In the genomic region with DNA sequence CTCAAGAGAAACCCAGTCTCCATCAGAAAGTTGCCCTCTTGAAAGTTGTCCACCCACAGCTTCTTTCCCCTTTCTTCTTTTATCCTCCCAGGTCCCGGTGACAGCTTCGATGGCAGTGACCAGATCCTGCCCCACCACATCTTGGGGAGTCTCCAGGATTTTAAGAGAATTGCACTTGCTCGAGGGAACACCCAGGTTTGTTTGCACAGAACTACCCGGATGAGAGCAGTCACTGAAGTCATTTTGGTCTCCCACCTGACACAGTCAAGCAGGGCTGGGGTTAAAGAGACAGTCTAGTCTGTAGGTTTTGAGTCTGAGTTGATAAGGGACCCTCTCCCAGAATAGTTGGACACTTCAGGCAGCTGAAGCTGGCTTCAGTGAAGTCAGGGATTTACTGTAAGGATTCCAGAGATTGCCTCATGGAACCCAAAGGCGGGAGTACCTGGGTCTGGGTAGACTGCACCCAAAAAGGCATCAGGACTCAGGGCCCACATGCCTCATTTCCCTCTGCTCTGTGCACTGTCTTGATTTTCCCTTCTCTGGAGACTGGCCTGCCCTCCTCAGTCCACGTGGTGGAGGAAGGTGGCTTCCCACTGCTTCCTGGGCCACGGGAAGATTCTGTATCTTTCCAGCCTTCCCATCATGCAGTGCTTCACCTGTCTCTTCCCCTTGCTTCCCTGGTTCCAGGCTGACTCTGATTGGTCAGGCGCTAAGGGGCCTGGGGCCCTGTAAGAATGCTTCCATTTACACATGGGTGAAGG, we compare ENCODE assay signal across 30 cellular contexts. TPM values are rescaled to one million over a fixed set of nuclear protein-coding genes. Genes with fewer than 3 reads are reported as not detected.
DNase-seq lines count a peak whose midpoint lies in the region; ATAC-seq and TF ChIP-seq lines count a peak whose summit lies in the region.
"Had no signal": no experiment of that assay in that cellular context is flagged by ENCODE, and none has a peak within 500 bp of the region (broad histone marks: within the 10 kb centered on the region; RNA-seq: fewer than 3 reads in every experiment).

No MANE protein-coding gene starts in this region.

- no peaks in the 10 kb centered on the region for H3K36me3 ChIP-seq in Caco-2 (ENCODE audit: control insufficient read depth, insufficient read depth, low read length)
- H3K36me3 ChIP-seq in GM23338 (ENCODE audit: insufficient read depth): no peaks in the 10 kb centered on the region
- H3K36me3 ChIP-seq in uterus: no peaks in the 10 kb centered on the region
- H3K36me3 ChIP-seq: BLaER1 treated with 17β-estradiol and CSF1 and Interleukin-3, amounts not matched to agents 10 nM and 100 nM; MG63; neural progenitor cell; stomach; tibial artery had no signal

- H3K9me3 ChIP-seq in Caco-2 (no peaks in the 10 kb centered on the region), uterus (no peaks in the 10 kb centered on the region)
- H3K9me3 ChIP-seq: BLaER1 treated with 17β-estradiol and CSF1 and Interleukin-3, amounts not matched to agents 10 nM and 100 nM; MG63; stomach; tibial artery had no signal

- CTCF ChIA-PET in Caco-2 (lab: Charles Lee): interaction anchor here (0.6 to 1.2 kb wide), 2 partner anchors 31 to 38 kb away, joined by 4 to 5 read pairs; no protein-coding TSS in a partner anchor

- DNase-seq in Caco-2 (no peak), GM23338 (ENCODE audit: low spot score) (no peak), cerebellar cortex (ENCODE audit: low spot score) (peak; percentile 66), nephron progenitor cell (no peak), NCI-H1436 treated with DMSO at 0.1 percent for 48 hours (lab: John Stamatoyannopoulos, UW) (no peak), foreskin keratinocyte (no peak), uterus (no peak)
- DNase-seq: activated CD4-positive, alpha-beta T cell treated with anti-CD3 and anti-CD28 coated beads, Interleukin-2, amount 50 U/mL, for 4 hours; activated CD4-positive, CD25-positive, alpha-beta regulatory T cell; activated naive CD4-positive, alpha-beta T cell; activated naive CD8-positive, alpha-beta T cell treated with anti-CD3 and anti-CD28 coated beads, Interleukin-2, amount 50 U/mL, for 24 hours; activated T-cell treated with anti-CD3 and anti-CD28 coated beads, Interleukin-2, amount 50 U/mL, for 72 hours; central memory CD4-positive, alpha-beta T cell; endodermal cell; KBM-7; MG63; NCI-H1105; NCI-H1930; NCI-H524; OCI-M1; stimulated activated CD8-positive, alpha-beta memory T cell treated with anti-CD3 and anti-CD28 coated beads, Interleukin-4, amount 100 ng/mL, for 48 hours; stomach; T-cell; tibial artery had no signal

- no peaks in the 10 kb centered on the region for H3K79me2 ChIP-seq in GM23338 (replicated peaks; ENCODE audit: insufficient read depth)

- H3K4me2 ChIP-seq in GM23338: no peak overlapping the region
- H3K4me2 ChIP-seq: BLaER1 treated with 17β-estradiol and CSF1 and Interleukin-3, amounts not matched to agents 10 nM and 100 nM; neural progenitor cell had no signal

- H3K36me3 Mint-ChIP-seq in Caco-2 (ENCODE audit: insufficient read depth, unreplicated experiment): no peaks in the 10 kb centered on the region
- H3K36me3 Mint-ChIP-seq in GM23338 (ENCODE audit: low read depth): no peaks in the 10 kb centered on the region
- no peaks in the 10 kb centered on the region for H3K36me3 Mint-ChIP-seq in nephron progenitor cell (ENCODE audit: low read depth)
- H3K36me3 Mint-ChIP-seq: neural progenitor cell, T-cell had no signal

- intact Hi-C loops in Caco-2 (cut with micrococcal nuclease; ENCODE audit: unreplicated experiment): loop anchor here (1.0 kb wide), 1 partner anchor 30 kb away; no protein-coding TSS in a partner anchor
- intact Hi-C loops in uterus (cut with DNase I; ENCODE audit: low total_unique reads): no loop called here

- H3K27me3 ChIP-seq in Caco-2 (replicated peaks; ENCODE audit: control insufficient read depth, insufficient read depth, low read length): no peaks in the 10 kb centered on the region
- no peaks in the 10 kb centered on the region for H3K27me3 ChIP-seq in GM23338 (ENCODE audit: insufficient read depth)
- H3K27me3 ChIP-seq in foreskin keratinocyte: no peaks in the 10 kb centered on the region
- H3K27me3 ChIP-seq in uterus: no peaks in the 10 kb centered on the region
- H3K27me3 ChIP-seq: BLaER1 treated with 17β-estradiol and CSF1 and Interleukin-3, amounts not matched to agents 10 nM and 100 nM; MG63; neural progenitor cell; stomach; tibial artery had no signal

- no peak overlapping the region for H3K27ac ChIP-seq in GM23338 (ENCODE audit: low read depth)
- no peak overlapping the region for H3K27ac ChIP-seq in foreskin keratinocyte
- H3K27ac ChIP-seq in uterus: no peak overlapping the region
- H3K27ac ChIP-seq: BLaER1 treated with 17β-estradiol and CSF1 and Interleukin-3, amounts not matched to agents 10 nM and 100 nM; neural progenitor cell; tibial artery had no signal

- no peaks in the 10 kb centered on the region for H3K27me3 Mint-ChIP-seq in Caco-2 (ENCODE audit: insufficient read depth, unreplicated experiment)
- H3K27me3 Mint-ChIP-seq in GM23338 (ENCODE audit: insufficient read depth, low read depth, poor library complexity): peaks cover 7% of the 10 kb centered on the region
- peaks cover 3% of the 10 kb centered on the region for H3K27me3 Mint-ChIP-seq in nephron progenitor cell (ENCODE audit: low read depth, poor library complexity)
- H3K27me3 Mint-ChIP-seq: activated naive CD8-positive, alpha-beta T cell treated with anti-CD3 and anti-CD28 coated beads, Interleukin-2, amount 50 U/mL, for 24 hours; T-cell had no signal

- POLR2A ChIA-PET in Caco-2 (lab: Charles Lee): no interaction called here

- H3K4me1 Mint-ChIP-seq in Caco-2 (ENCODE audit: low read depth, unreplicated experiment) (peaks cover 26% of the 10 kb centered on the region), GM23338 (peaks cover 22% of the 10 kb centered on the region), nephron progenitor cell (peaks cover 61% of the 10 kb centered on the region)
- H3K4me1 Mint-ChIP-seq: activated naive CD8-positive, alpha-beta T cell treated with anti-CD3 and anti-CD28 coated beads, Interleukin-2, amount 50 U/mL, for 24 hours had no signal

- peaks cover 8% of the 10 kb centered on the region for H3K4me1 ChIP-seq in Caco-2
- H3K4me1 ChIP-seq in GM23338 (ENCODE audit: insufficient read depth): no peaks in the 10 kb centered on the region
- H3K4me1 ChIP-seq in foreskin keratinocyte: peaks cover 56% of the 10 kb centered on the region
- H3K4me1 ChIP-seq in uterus: no peaks in the 10 kb centered on the region

- BruUV-seq in Caco-2 (replicated peaks; lab: Mats Ljungman, UMichigan): no TSS peak

- H3K4me3 ChIP-seq in Caco-2 (ENCODE audit: low read depth, low read length) (no peak overlapping the region), GM23338 (no peak overlapping the region), uterus (no peak overlapping the region)
- H3K4me3 ChIP-seq: BLaER1 treated with 17β-estradiol and CSF1 and Interleukin-3, amounts not matched to agents 10 nM and 100 nM; lung; MG63; neural progenitor cell; stomach; tibial artery had no signal

- H3K4me3 Mint-ChIP-seq in Caco-2 (ENCODE audit: unreplicated experiment) (no peak overlapping the region), GM23338 (no peak overlapping the region), nephron progenitor cell (no peak overlapping the region)
- H3K4me3 Mint-ChIP-seq: activated naive CD8-positive, alpha-beta T cell treated with anti-CD3 and anti-CD28 coated beads, Interleukin-2, amount 50 U/mL, for 24 hours; activated T-cell treated with anti-CD3 and anti-CD28 coated beads, Interleukin-2, amount 50 U/mL, for 72 hours; endodermal cell had no signal

- H2AFZ ChIP-seq in GM23338: peak overlapping the region; percentile 29; the same call in 1 of the 2 replicates
- H2AFZ ChIP-seq: neural progenitor cell had no signal

- TF ChIP-seq POLR2A in uterus (IDR thresholded peaks at IDR 0.05): no peak

- H3K9me3 Mint-ChIP-seq in Caco-2 (ENCODE audit: unreplicated experiment) (no peaks in the 10 kb centered on the region), GM23338 (no peaks in the 10 kb centered on the region; the same call in 2 of the 3 replicates), nephron progenitor cell (no peaks in the 10 kb centered on the region)
- H3K9me3 Mint-ChIP-seq: activated naive CD8-positive, alpha-beta T cell treated with anti-CD3 and anti-CD28 coated beads, Interleukin-2, amount 50 U/mL, for 24 hours; activated T-cell treated with anti-CD3 and anti-CD28 coated beads, Interleukin-2, amount 50 U/mL, for 72 hours; endodermal cell; neural progenitor cell; T-cell had no signal

- H3K9me2 ChIP-seq in GM23338 (ENCODE audit: insufficient read depth): 0 out of 2 replicates have a peak, but pooled peaks cover 2% of the 10 kb centered on the region

- no peak for TF ChIP-seq CTCF in Caco-2 (IDR thresholded peaks at IDR 0.05; ENCODE audit: insufficient read depth in 1 of 2, low read depth in 1 of 2, low read length in 1 of 2, severe bottlenecking in 1 of 2, unreplicated experiment in 1 of 2)
- no peak for TF ChIP-seq CTCF in GM23338 (conservative IDR thresholded peaks at IDR 0.05; ENCODE audit: low read depth in 2 of 2)
- TF ChIP-seq CTCF in nephron progenitor cell (IDR thresholded peaks at IDR 0.05): no peak
- no peak for TF ChIP-seq CTCF in foreskin keratinocyte (conservative IDR thresholded peaks at IDR 0.05)
- no peak for TF ChIP-seq CTCF in uterus (IDR thresholded peaks at IDR 0.05)

- ATAC-seq in GM23338: peak; percentile 31; the same call in 2 of the 3 replicates
- ATAC-seq in foreskin keratinocyte: no peak
- ATAC-seq: activated naive CD8-positive, alpha-beta T cell treated with anti-CD3 and anti-CD28 coated beads, Interleukin-2, amount 50 U/mL, for 24 hours; activated T-cell treated with anti-CD3 and anti-CD28 coated beads, Interleukin-2, amount 50 U/mL, for 72 hours had no signal

- H3F3A ChIP-seq in GM23338 (replicated peaks; ENCODE audit: low read depth): no peaks in the 10 kb centered on the region

- H3K27ac Mint-ChIP-seq in Caco-2 (ENCODE audit: unreplicated experiment) (peak overlapping the region; percentile 12), GM23338 (no peak overlapping the region), nephron progenitor cell (peak overlapping the region; percentile 90)
- H3K27ac Mint-ChIP-seq: activated naive CD8-positive, alpha-beta T cell treated with anti-CD3 and anti-CD28 coated beads, Interleukin-2, amount 50 U/mL, for 24 hours; activated T-cell treated with anti-CD3 and anti-CD28 coated beads, Interleukin-2, amount 50 U/mL, for 72 hours; endodermal cell; neural progenitor cell had no signal

- no peaks in the 10 kb centered on the region for H4K20me1 ChIP-seq in GM23338 (replicated peaks; ENCODE audit: insufficient read depth)
- H4K20me1 ChIP-seq: BLaER1 treated with 17β-estradiol and CSF1 and Interleukin-3, amounts not matched to agents 10 nM and 100 nM had no signal

RNA-seq across cellular contexts. Expression of a gene that starts 9.4 kb away (rescaled TPM):
- total RNA-seq in Caco-2 (2022): 1.3 and 2.7 TPM in 2 replicates
- total RNA-seq in GM23338 (2014; rRNA removed; shearing (Covaris generic)): 0.63 and 4.6 TPM in 2 replicates
- 1.7 and 1.8 TPM in 2 replicates for polyA plus RNA-seq in GM23338 (2016; fragmentation: Nextera tagmentation; extraction: Ambion mirVana)
- 7.8 and 13.7 TPM in 2 replicates for total RNA-seq in foreskin keratinocyte
- 5.3 and 10.1 TPM in 2 replicates for polyA plus RNA-seq in foreskin keratinocyte
- total RNA-seq in uterus: 10 to 100 TPM in 1 of 4 donors, 1 to 10 TPM in 3; 2.7 to 11.5 (median 5.1) TPM
- total RNA-seq: HT-29 had no signal

RNA-seq across cellular contexts. Expression of a gene that starts 14.9 kb away (rescaled TPM):
- 49.4 and 53.2 TPM in 2 replicates for total RNA-seq in Caco-2 (2022)
- total RNA-seq in GM23338 (2014; rRNA removed; shearing (Covaris generic)): 7.7 and 13.7 TPM in 2 replicates
- polyA plus RNA-seq in GM23338 (2016; fragmentation: Nextera tagmentation; extraction: Ambion mirVana): 2.2 and 2.3 TPM in 2 replicates
- 124 and 225 TPM in 2 replicates for total RNA-seq in foreskin keratinocyte
- polyA plus RNA-seq in foreskin keratinocyte: 127 and 203 TPM in 2 replicates
- total RNA-seq in uterus: 10 to 100 TPM in 1 of 4 donors, under 1 TPM in 1, not detected in 2; 0.30 to 41.1 TPM
- total RNA-seq: activated T-cell treated with anti-CD3 and anti-CD28 coated beads, Interleukin-2, amount 50 U/mL, for 72 hours had no signal

RNA-seq across cellular contexts. Expression of a gene that starts 29.3 kb away (rescaled TPM):
- total RNA-seq in Caco-2 (2022) (149 and 176 TPM in 2 replicates), foreskin keratinocyte (33.8 and 53.6 TPM in 2 replicates), uterus (10 to 100 TPM; 39.7 to 57.2 (median 46.2) TPM)
- 17.4 and 32.7 TPM in 2 replicates for total RNA-seq in GM23338 (2014; rRNA removed; shearing (Covaris generic))
- polyA plus RNA-seq in GM23338 (2016; fragmentation: Nextera tagmentation; extraction: Ambion mirVana) (12.5 and 13.8 TPM in 2 replicates), foreskin keratinocyte (25.1 and 46.4 TPM in 2 replicates)

RNA-seq across cellular contexts. Expression of a gene that starts 39.0 kb away (rescaled TPM):
- total RNA-seq in Caco-2 (2022): 85.3 and 93.9 TPM in 2 replicates
- 27.5 and 28.7 TPM in 2 replicates for total RNA-seq in GM23338 (2014; rRNA removed; shearing (Covaris generic))
- polyA plus RNA-seq in GM23338 (2016; fragmentation: Nextera tagmentation; extraction: Ambion mirVana): 16.5 and 18.4 TPM in 2 replicates
- total RNA-seq in foreskin keratinocyte: 37.3 and 41.0 TPM in 2 replicates
- 31.2 and 33.2 TPM in 2 replicates for polyA plus RNA-seq in foreskin keratinocyte
- total RNA-seq in uterus: 10 to 100 TPM; 12.9 to 42.6 (median 30.7) TPM

RNA-seq across cellular contexts. Expression of a gene that starts 42.8 kb away (rescaled TPM):
- 1.4 and 1.6 TPM in 2 replicates for total RNA-seq in Caco-2 (2022)
- 3.6 and 5.1 TPM in 2 replicates for total RNA-seq in GM23338 (2014; rRNA removed; shearing (Covaris generic))
- polyA plus RNA-seq in GM23338 (2016; fragmentation: Nextera tagmentation; extraction: Ambion mirVana): 1.1 and 1.4 TPM in 2 replicates
- 0.20 and 0.28 TPM in 2 replicates for total RNA-seq in foreskin keratinocyte
- polyA plus RNA-seq in foreskin keratinocyte: 0.07 and 0.18 TPM in 2 replicates
- total RNA-seq in uterus: 10 to 100 TPM in 2 of 4 donors, under 1 TPM in 2; under 0.01 to 28.9 (median 6.0) TPM
- total RNA-seq: dermis blood vessel endothelial cell, kidney epithelial cell, T-cell had no signal
